1 cellular context compared by ENCODE assay signal in the genomic region with DNA sequence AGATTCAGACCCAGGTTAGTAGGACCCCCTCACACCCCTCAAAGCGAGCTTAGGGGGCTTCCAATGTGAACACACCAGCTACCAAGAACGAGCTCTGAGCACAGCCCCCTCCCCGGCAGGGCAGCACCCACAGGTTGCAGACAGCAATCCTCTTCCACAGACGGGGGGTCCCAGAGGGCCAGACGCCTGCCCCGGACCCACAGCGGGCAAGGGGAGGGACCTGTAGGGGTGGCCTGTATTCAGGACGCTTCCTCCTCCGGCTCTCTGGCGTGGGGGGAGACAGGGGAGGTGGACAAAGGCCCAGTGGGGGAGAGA.
A peak's percentile ranks its signal among the peaks of the same experiment; 100 is the strongest.
TF ChIP-seq lines count a peak whose summit lies in the region.

No MANE protein-coding gene starts in this region.

TF ChIP-seq in WTC11, 78 proteins besides CTCF, POLR2A, EP300 and RAD21 (continued from another document):
- no peak for TF ChIP-seq ATF6 (CRISPR knock-in tag; IDR thresholded peaks at IDR 0.05)
- no peak for TF ChIP-seq MXD4 (CRISPR knock-in tag; IDR thresholded peaks at IDR 0.05; ENCODE audit: borderline replicate concordance)
- TF ChIP-seq, protein P1, sequence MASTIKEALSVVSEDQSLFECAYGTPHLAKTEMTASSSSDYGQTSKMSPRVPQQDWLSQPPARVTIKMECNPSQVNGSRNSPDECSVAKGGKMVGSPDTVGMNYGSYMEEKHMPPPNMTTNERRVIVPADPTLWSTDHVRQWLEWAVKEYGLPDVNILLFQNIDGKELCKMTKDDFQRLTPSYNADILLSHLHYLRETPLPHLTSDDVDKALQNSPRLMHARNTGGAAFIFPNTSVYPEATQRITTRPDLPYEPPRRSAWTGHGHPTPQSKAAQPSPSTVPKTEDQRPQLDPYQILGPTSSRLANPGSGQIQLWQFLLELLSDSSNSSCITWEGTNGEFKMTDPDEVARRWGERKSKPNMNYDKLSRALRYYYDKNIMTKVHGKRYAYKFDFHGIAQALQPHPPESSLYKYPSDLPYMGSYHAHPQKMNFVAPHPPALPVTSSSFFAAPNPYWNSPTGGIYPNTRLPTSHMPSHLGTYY (CRISPR knock-in tag; IDR thresholded peaks at IDR 0.05), result no peak
- TF ChIP-seq, protein P2, sequence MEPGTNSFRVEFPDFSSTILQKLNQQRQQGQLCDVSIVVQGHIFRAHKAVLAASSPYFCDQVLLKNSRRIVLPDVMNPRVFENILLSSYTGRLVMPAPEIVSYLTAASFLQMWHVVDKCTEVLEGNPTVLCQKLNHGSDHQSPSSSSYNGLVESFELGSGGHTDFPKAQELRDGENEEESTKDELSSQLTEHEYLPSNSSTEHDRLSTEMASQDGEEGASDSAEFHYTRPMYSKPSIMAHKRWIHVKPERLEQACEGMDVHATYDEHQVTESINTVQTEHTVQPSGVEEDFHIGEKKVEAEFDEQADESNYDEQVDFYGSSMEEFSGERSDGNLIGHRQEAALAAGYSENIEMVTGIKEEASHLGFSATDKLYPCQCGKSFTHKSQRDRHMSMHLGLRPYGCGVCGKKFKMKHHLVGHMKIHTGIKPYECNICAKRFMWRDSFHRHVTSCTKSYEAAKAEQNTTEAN (CRISPR knock-in tag; IDR thresholded peaks at IDR 0.05), result 0 out of 2 replicates have a peak, but pooled peaks have one; percentile 1
